In genomic region chr16:28212532-28212873, GRCh38 we compare ENCODE assay signal across 1 cellular context.
TF ChIP-seq lines count a peak whose summit lies in the region.

No MANE protein-coding gene starts in this region.

TF ChIP-seq in GM12878, 131 proteins besides CTCF, POLR2A, EP300 and RAD21 (continued from another document):
- TF ChIP-seq CUX1 (IDR thresholded peaks at IDR 0.05; ENCODE audit: insufficient replicate concordance, low read depth, low read length) (no peak), FOXK2 (IDR thresholded peaks at IDR 0.05) (no peak), JUND (IDR thresholded peaks at IDR 0.05; ENCODE audit: low read depth, low read length) (no peak), BHLHE40 (IDR thresholded peaks at IDR 0.05; ENCODE audit: borderline replicate concordance in 1 of 2, low read depth in 2 of 2, low read length in 1 of 2) (no peak), REST (IDR thresholded peaks at IDR 0.05; ENCODE audit: low read depth, low read length) (no peak), SMAD5 (IDR thresholded peaks at IDR 0.05; ENCODE audit: low read depth) (no peak), CBX3 (IDR thresholded peaks at IDR 0.05; ENCODE audit: borderline replicate concordance, low read depth) (no peak), EZH2 (IDR thresholded peaks at IDR 0.05; ENCODE audit: borderline replicate concordance, control insufficient read depth, low read depth, low read length) (no peak), MEF2B (IDR thresholded peaks at IDR 0.05; ENCODE audit: partially characterized antibody, poor library complexity, severe bottlenecking) (no peak), MTA2 (IDR thresholded peaks at IDR 0.05; ENCODE audit: low read depth) (no peak), ZBTB40 (IDR thresholded peaks at IDR 0.05; ENCODE audit: borderline replicate concordance) (no peak)
